ENCODE assay signal across 10 cellular contexts in genomic region chr6:34526241-34526972, GRCh38. TPM values are rescaled to one million over a fixed set of nuclear protein-coding genes. Genes with fewer than 3 reads are reported as not detected.
DNase-seq lines count a peak whose midpoint lies in the region; ATAC-seq, FAIRE-seq and TF ChIP-seq lines count a peak whose summit lies in the region.
"Had no signal": no experiment of that assay in that cellular context is flagged by ENCODE, and none has a peak within 500 bp of the region (broad histone marks: within the 10 kb centered on the region; RNA-seq: fewer than 3 reads in every experiment).

No MANE protein-coding gene starts in this region.

- peaks cover 0 to 3% (median 0%) of the 10 kb centered on the region in 3 experiments; a peak in 2 of 7 replicates for H3K36me3 Mint-ChIP-seq in H9 (ENCODE audit: insufficient read depth in 1 of 3, low read depth in 3 of 3)

- no peaks in the 10 kb centered on the region for H3K36me3 ChIP-seq in ascending aorta

- no peak for DNase-seq in H9
- DNase-seq in ascending aorta (ENCODE audit: low spot score in 2 of 2): no peak
- DNase-seq in NCI-H526 treated with DMSO at 0.1 percent for 48 hours (lab: John Stamatoyannopoulos, UW): no peak

- H3K4me2 ChIP-seq in H9 (ENCODE audit: insufficient read depth, insufficient read length, low read length): peak overlapping the region; percentile 2

- H4K91ac ChIP-seq in H9 (ENCODE audit: insufficient read length, low read depth, low read length): no peak overlapping the region

- H3K4me1 ChIP-seq in H9 (ENCODE audit: insufficient read depth, low read length) (peaks cover 3% of the 10 kb centered on the region; the same call in 1 of the 2 replicates), ascending aorta (peaks cover 0 to 8% of the 10 kb centered on the region in 2 donors)

- no peaks in the 10 kb centered on the region for H3K9me3 Mint-ChIP-seq in H9
- H3K9me3 Mint-ChIP-seq: activated CD8-positive, alpha-beta T cell treated with anti-CD3 and anti-CD28 coated beads for 36 hours had no signal

- ATAC-seq in HG03175 (IDR thresholded peaks at IDR 0.05; ENCODE audit: unreplicated experiment): no peak
- no peak for ATAC-seq in GM21528 (IDR thresholded peaks at IDR 0.05; ENCODE audit: low FRiP score, unreplicated experiment)
- no peak for ATAC-seq in GM19023 (IDR thresholded peaks at IDR 0.05; ENCODE audit: unreplicated experiment)

- no peak overlapping the region for H3K9ac ChIP-seq in H9 (ENCODE audit: extremely low read depth, insufficient read length, low read length)

- H3K14ac ChIP-seq in H9 (ENCODE audit: insufficient read depth, low read length): no peak overlapping the region

- TF ChIP-seq CTCF in H9 (conservative IDR thresholded peaks at IDR 0.05): no peak
- no peak for TF ChIP-seq CTCF in ascending aorta (IDR thresholded peaks at IDR 0.05)

- no peak overlapping the region for H4K5ac ChIP-seq in H9 (ENCODE audit: insufficient read length, low read depth, low read length)

- no peak overlapping the region for H3K4ac ChIP-seq in H9 (ENCODE audit: low read depth, low read length)

- intact Hi-C loops in ascending aorta (cut with DNase I): loop anchor here (2.0 to 5.0 kb wide), 4 partner anchors 100 to 278 kb away; partner anchors contain the start of genes ILRUN, RPS10 and SMIM29

- peak; percentile 88 for FAIRE-seq in islet of Langerhans (lab: Jason Lieb, UNC)

- H2BK20ac ChIP-seq in H9 (ENCODE audit: low read depth, low read length, poor library complexity, severe bottlenecking): no peak overlapping the region

- no peak overlapping the region for H3K27ac Mint-ChIP-seq in H9
- H3K27ac Mint-ChIP-seq: activated CD8-positive, alpha-beta T cell treated with anti-CD3 and anti-CD28 coated beads for 36 hours had no signal

- H3K4me1 Mint-ChIP-seq in H9: peaks cover 16 to 33% of the 10 kb centered on the region in 2 experiments

- H3K27ac ChIP-seq in H9 (ENCODE audit: insufficient read length, low read depth, low read length) (no peak overlapping the region), ascending aorta (peak overlapping the region; percentile 41 to 52), skin epidermis (peak overlapping the region in 5 of 21 experiments; percentile 14 to 49 (median 30))

- H3K56ac ChIP-seq in H9 (ENCODE audit: insufficient read length, low read depth, low read length): no peak overlapping the region

- no peak overlapping the region for H2AFZ ChIP-seq in H9 (ENCODE audit: low read length)

- no peak overlapping the region for H3K23ac ChIP-seq in H9 (ENCODE audit: insufficient read length, low read depth, low read length)

- H3K27me3 ChIP-seq in H9 (ENCODE audit: insufficient read depth, low read length) (no peaks in the 10 kb centered on the region), ascending aorta (no peaks in the 10 kb centered on the region)

- H4K20me1 ChIP-seq in H9 (ENCODE audit: control insufficient read depth, insufficient read depth, insufficient read length): no peaks in the 10 kb centered on the region

- H3K27me3 Mint-ChIP-seq in H9 (ENCODE audit: low read depth): peaks cover 2% of the 10 kb centered on the region; the same call in 1 of the 2 replicates
- H3K27me3 Mint-ChIP-seq: activated CD8-positive, alpha-beta T cell treated with anti-CD3 and anti-CD28 coated beads for 36 hours had no signal

- no CpG with 5 or more reads among the region's 23 CpGs for WGBS in H9 (ENCODE audit: extremely low coverage, insufficient read length, low lambda C conversion rate)

- H3K79me1 ChIP-seq in H9 (ENCODE audit: insufficient read depth, low read depth, low read length, poor library complexity, severe bottlenecking): no peaks in the 10 kb centered on the region

- no peak overlapping the region for H2BK120ac ChIP-seq in H9 (ENCODE audit: low read depth, low read length, poor library complexity, severe bottlenecking)

- no peak overlapping the region; a peak in 1 of 5 replicates for H3K4me3 Mint-ChIP-seq in H9

- no peak overlapping the region for H2BK12ac ChIP-seq in H9 (ENCODE audit: insufficient read length, low read depth, low read length)

- H3K23me2 ChIP-seq in H9 (ENCODE audit: insufficient read length, low read depth, low read length, poor library complexity, severe bottlenecking): no peaks in the 10 kb centered on the region

- H2BK5ac ChIP-seq in H9 (ENCODE audit: insufficient read length, low read length): no peak overlapping the region

- H2AK5ac ChIP-seq in H9 (ENCODE audit: insufficient read length, low read length): no peak overlapping the region

- no peak overlapping the region for H2BK15ac ChIP-seq in H9 (ENCODE audit: low read depth, low read length)

- H3K9me3 ChIP-seq in H9 (ENCODE audit: control insufficient read depth, low read depth, low read length) (no peaks in the 10 kb centered on the region), ascending aorta (no peaks in the 10 kb centered on the region)

- no peak overlapping the region for H3K18ac ChIP-seq in H9 (ENCODE audit: insufficient read length, low read depth, low read length)

- no peak overlapping the region for H4K8ac ChIP-seq in H9 (replicated peaks; ENCODE audit: insufficient read length, low read depth, low read length)

- peak overlapping the region; percentile 32 to 40 for H3K4me3 ChIP-seq in ascending aorta
- H3K4me3 ChIP-seq in skin epidermis: peak overlapping the region in 4 of 7 experiments; percentile 4 to 25 (median 16)

- no peaks in the 10 kb centered on the region for H3K79me2 ChIP-seq in H9 (ENCODE audit: insufficient read depth, low read length)

- H3T11ph ChIP-seq in H9 (ENCODE audit: low read length): no peak overlapping the region

RNA-seq across cellular contexts. Expression of gene SPDEF, which starts 29.7 kb away (rescaled TPM):
- 0.15 and 0.22 TPM in 2 replicates for total RNA-seq in H9 (2021)
- not detected for total RNA-seq in ascending aorta
- total RNA-seq: activated CD8-positive, alpha-beta T cell treated with anti-CD3 and anti-CD28 coated beads for 36 hours; dermis microvascular lymphatic vessel endothelial cell had no signal
